ENCODE assay signal across 27 cellular contexts in the genomic region with DNA sequence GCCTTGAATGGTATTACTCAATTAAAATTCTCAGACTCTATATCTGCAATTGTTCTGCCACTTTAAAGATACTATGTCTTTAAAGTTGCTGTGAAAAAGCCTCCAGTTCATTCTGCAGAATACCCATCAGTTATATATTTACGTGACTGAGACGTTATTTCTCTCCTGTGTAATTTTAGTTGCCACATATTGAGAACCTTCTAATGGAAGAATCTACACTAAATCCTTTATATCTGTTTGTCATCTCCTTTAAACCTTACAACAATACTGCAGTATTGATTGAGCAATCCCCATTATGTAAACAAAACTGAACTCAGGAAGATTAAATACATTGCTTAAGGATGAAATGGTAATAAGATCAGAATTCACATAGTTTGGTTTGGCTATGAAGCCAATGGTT. TPM values are rescaled to one million over a fixed set of nuclear protein-coding genes. Genes with fewer than 3 reads are reported as not detected.
DNase-seq lines count a peak whose midpoint lies in the region; ATAC-seq and TF ChIP-seq lines count a peak whose summit lies in the region.
"Had no signal": no experiment of that assay in that cellular context is flagged by ENCODE, and none has a peak within 500 bp of the region (broad histone marks: within the 10 kb centered on the region; RNA-seq: fewer than 3 reads in every experiment).

No MANE protein-coding gene starts in this region.

- no peak overlapping the region for H3K4me3 ChIP-seq in adipocyte (ENCODE audit: low read length)
- H3K4me3 ChIP-seq in spleen: peak overlapping the region in 1 of 8 donors; percentile 9
- H3K4me3 ChIP-seq: BLaER1 had no signal

- H3K4me1 ChIP-seq in adipocyte (ENCODE audit: control insufficient read depth, insufficient read depth, low read length): no peaks in the 10 kb centered on the region
- H3K4me1 ChIP-seq in spleen: peaks cover 0 to 27% (median 0%) of the 10 kb centered on the region in 6 donors

- no peak overlapping the region for H3K9ac ChIP-seq in adipocyte (ENCODE audit: low read length)
- H3K9ac ChIP-seq: BLaER1 had no signal

- no peak for ATAC-seq in GM21717 (IDR thresholded peaks at IDR 0.05; ENCODE audit: unreplicated experiment)
- ATAC-seq: Panc1 had no signal

- DNase-seq in NCI-H510A treated with DMSO at 0.1 percent for 48 hours (lab: John Stamatoyannopoulos, UW) (peak; percentile 4), NCI-H510A (lab: John Stamatoyannopoulos, UW) (no peak), GF-D8 (lab: John Stamatoyannopoulos, UW) (peak; percentile 28), adipocyte (ENCODE audit: low read depth) (peak; percentile 12), spleen (no peak), NCI-H187 (lab: John Stamatoyannopoulos, UW) (no peak), SKM-1 treated with dmso at 0.1 percent for 144 hours (lab: John Stamatoyannopoulos, UW; ENCODE audit: unreplicated experiment) (no peak)
- DNase-seq: 8988T; CD4-positive, alpha-beta memory T cell; COR-L47; GDM1; Karpas-422; NCI-H1048; NCI-H1417 treated with DMSO at 0.1 percent for 48 hours; NCI-H187 treated with DMSO at 0.1 percent for 48 hours; NCI-H2171 treated with DMSO at 0.1 percent for 48 hours; NCI-H345; NCI-H526 treated with DMSO at 0.1 percent for 48 hours; SHP77 treated with DMSO at 0.1 percent for 48 hours; SW 1271 had no signal

- H3K27me3 ChIP-seq in adipocyte (replicated peaks; ENCODE audit: control insufficient read depth, insufficient read depth, low read length): peaks cover 6% of the 10 kb centered on the region
- H3K27me3 ChIP-seq in spleen (replicated peaks in 1 of 7): no peaks in the 10 kb centered on the region
- H3K27me3 ChIP-seq: BLaER1 had no signal

- no peak for TF ChIP-seq CTCF in spleen (IDR thresholded peaks at IDR 0.05 in 8 of 11, conservative IDR thresholded peaks at IDR 0.05 in 3 of 11)

- H3K9me3 ChIP-seq in adipocyte (ENCODE audit: control insufficient read depth, low read length) (no peaks in the 10 kb centered on the region), spleen (no peaks in the 10 kb centered on the region)
- H3K9me3 ChIP-seq: BLaER1 had no signal

- peak overlapping the region in 6 of 8 donors; percentile 31 to 84 (median 69) for H3K27ac ChIP-seq in spleen
- H3K27ac ChIP-seq: BLaER1, RWPE1 had no signal

- no peaks in the 10 kb centered on the region for H3K36me3 ChIP-seq in adipocyte (ENCODE audit: control insufficient read depth, insufficient read depth, low read length, severe bottlenecking)
- no peaks in the 10 kb centered on the region for H3K36me3 ChIP-seq in spleen
- H3K36me3 ChIP-seq: BLaER1 had no signal

- WGBS in spleen, 5 donors: 61 to 85% (median 71%) methylated on average over 2 of the region's 2 CpGs

- intact Hi-C loops in spleen (cut with DNase I; ENCODE audit: low total_unique reads): no loop called here

- no peak for TF ChIP-seq POLR2A in spleen (IDR thresholded peaks at IDR 0.05)

RNA-seq across cellular contexts. Expression of a gene that starts 30.0 kb away (rescaled TPM):
- total RNA-seq in spleen: 10 to 100 TPM in 5 of 7 donors, 1 to 10 TPM in 2; 4.6 to 37.4 (median 16.4) TPM
- 1 to 10 TPM in 2 of 3 donors, under 1 TPM in 1; 0.20 to 1.5 (median 1.0) TPM for polyA plus RNA-seq in spleen
- total RNA-seq: CD4-positive, alpha-beta memory T cell; M059J; OCI-LY7 had no signal
- polyA plus RNA-seq: AG04450; CD4-positive, alpha-beta memory T cell had no signal

Comparison
In these comparisons a context has a peak if more than half of its experiments do, and no peak if none do; other contexts are left out.
1. DNase-seq: peak in NCI-H510A treated with DMSO at 0.1 percent for 48 hours (single experiment), GF-D8 (single experiment) and adipocyte (single experiment); none in NCI-H510A (single experiment), spleen (single experiment), NCI-H187 (0 of 2) and SKM-1 treated with dmso at 0.1 percent for 144 hours (single experiment).